ENCODE assay signal across 18 cellular contexts in the genomic region with DNA sequence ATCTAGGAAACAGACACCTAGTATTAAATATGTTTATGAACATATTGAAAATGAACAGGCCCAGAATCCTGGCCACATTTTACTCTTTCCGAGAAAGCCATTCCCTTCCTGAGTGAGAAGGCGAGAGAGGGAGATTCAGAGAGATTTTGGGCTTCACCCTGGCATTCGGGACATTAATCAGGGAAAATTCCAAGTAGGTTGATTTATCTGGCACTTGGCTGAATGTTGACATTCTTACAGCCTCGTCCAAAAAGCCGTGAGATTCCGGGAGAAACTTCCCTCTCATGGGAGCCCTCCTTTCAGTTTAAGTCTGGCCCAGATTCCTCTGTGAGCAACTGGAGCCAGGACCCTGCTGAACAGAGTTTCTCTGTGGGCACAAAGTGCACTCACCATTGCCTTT.
"Had no signal": no experiment of that assay in that cellular context is flagged by ENCODE, and none has a peak within 500 bp of the region (broad histone marks: within the 10 kb centered on the region; RNA-seq: fewer than 3 reads in every experiment).

No MANE protein-coding gene starts in this region.

- H3K27me3 ChIP-seq: thyroid gland had no signal

- H3K9me3 ChIP-seq: psoas muscle, thyroid gland had no signal

- H3K4me1 ChIP-seq: lower lobe of right lung, psoas muscle, thyroid gland had no signal

- H3K4me3 ChIP-seq: lower lobe of right lung, psoas muscle, thyroid gland had no signal

- ATAC-seq: activated CD8-positive, alpha-beta memory T cell treated with anti-CD3 and anti-CD28 coated beads, Interleukin-2, amount 10 ng/mL, durations not matched to agents 7 days and 5 days; activated CD8-positive, alpha-beta T cell treated with anti-CD3 and anti-CD28 coated beads for 36 hours; lower lobe of right lung; natural killer cell; psoas muscle; SK-N-SH treated with all-trans-retinoic acid at 6 μM for 48 hours had no signal

- H3K36me3 ChIP-seq: lower lobe of right lung, thyroid gland, WERI-Rb-1 had no signal

- FAIRE-seq: frontal cortex, islet of Langerhans had no signal

- DNase-seq: activated CD4-positive, alpha-beta T cell treated with anti-CD3 and anti-CD28 coated beads, Interleukin-2, amount 10 ng/mL, durations not matched to agents 7 days and 5 days; activated CD4-positive, CD25-positive, alpha-beta regulatory T cell treated with anti-CD3 and anti-CD28 coated beads, Interleukin-2, amount 50 U/mL, for 72 hours; activated CD8-positive, alpha-beta memory T cell treated with anti-CD3 and anti-CD28 coated beads, Interleukin-2, amount 10 ng/mL, durations not matched to agents 7 days and 5 days; activated CD8-positive, alpha-beta T cell treated with anti-CD3 and anti-CD28 coated beads for 36 hours; activated gamma-delta T cell; activated T-cell treated with anti-CD3 and anti-CD28 coated beads for 4 hours; aorta; effector memory CD4-positive, alpha-beta T cell; lower lobe of right lung; natural killer cell; psoas muscle; stimulated activated CD4-positive, alpha-beta T cell treated with anti-CD3 and anti-CD28 coated beads, Interleukin-4, amount 100 ng/mL, for 1 hour; stimulated activated naive CD4-positive, alpha-beta T cell treated with Interleukin-2 at 50 U/mL for 16 hours; WERI-Rb-1 had no signal

- H3K27ac ChIP-seq: lower lobe of right lung, psoas muscle, thyroid gland, WERI-Rb-1 had no signal
